ENCODE assay signal across 1 cellular context in the genomic region with DNA sequence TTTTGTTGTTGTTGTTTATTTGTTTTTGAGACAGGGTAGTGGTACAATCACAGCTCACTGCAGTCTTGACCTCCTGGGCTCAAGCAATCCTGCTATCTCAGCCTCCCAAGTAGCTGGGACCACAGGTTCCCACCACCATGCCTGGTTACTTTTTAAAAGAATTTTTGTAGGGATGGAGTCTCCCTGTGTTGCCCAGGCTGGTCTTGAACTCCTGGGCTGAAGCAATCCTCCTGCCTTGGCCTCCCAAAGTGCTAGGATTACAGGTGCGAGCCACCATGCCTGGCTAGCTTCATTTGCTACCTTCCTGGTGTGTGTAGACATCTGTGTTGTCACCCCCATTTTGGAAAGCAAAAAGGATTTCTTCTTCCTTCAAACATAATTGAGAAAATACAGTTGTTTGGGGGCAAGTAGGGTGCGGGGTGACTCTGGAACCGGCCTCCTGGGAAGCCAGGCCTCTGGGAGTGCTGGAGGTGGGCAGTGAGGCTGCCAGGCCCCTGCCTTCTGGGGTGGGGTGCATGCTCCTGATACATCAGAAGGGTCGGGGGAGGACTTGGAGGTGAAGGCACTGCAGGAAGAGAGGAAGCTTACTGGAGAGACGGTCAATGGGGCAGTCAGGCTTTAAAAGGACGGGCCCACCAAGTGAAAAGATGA.
TF ChIP-seq lines count a peak whose summit lies in the region.

No MANE protein-coding gene starts in this region.

TF ChIP-seq in IMR-90, 13 proteins besides CTCF, POLR2A, EP300 and RAD21 (continued from another document):
- TF ChIP-seq, protein P1, sequence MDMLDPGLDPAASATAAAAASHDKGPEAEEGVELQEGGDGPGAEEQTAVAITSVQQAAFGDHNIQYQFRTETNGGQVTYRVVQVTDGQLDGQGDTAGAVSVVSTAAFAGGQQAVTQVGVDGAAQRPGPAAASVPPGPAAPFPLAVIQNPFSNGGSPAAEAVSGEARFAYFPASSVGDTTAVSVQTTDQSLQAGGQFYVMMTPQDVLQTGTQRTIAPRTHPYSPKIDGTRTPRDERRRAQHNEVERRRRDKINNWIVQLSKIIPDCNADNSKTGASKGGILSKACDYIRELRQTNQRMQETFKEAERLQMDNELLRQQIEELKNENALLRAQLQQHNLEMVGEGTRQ (IDR thresholded peaks at IDR 0.05; ENCODE audit: low read depth, low read length), result no peak
- TF ChIP-seq FOS (IDR thresholded peaks at IDR 0.05; ENCODE audit: low read depth, low read length) (no peak), BHLHE40 (IDR thresholded peaks at IDR 0.05; ENCODE audit: low read depth, low read length) (no peak), MXI1 (IDR thresholded peaks at IDR 0.05; ENCODE audit: borderline replicate concordance, low read depth, low read length) (no peak), MAZ (IDR thresholded peaks at IDR 0.05; ENCODE audit: borderline replicate concordance, low read depth, low read length) (no peak), RFX5 (IDR thresholded peaks at IDR 0.05; ENCODE audit: low read depth, low read length) (no peak), RCOR1 (IDR thresholded peaks at IDR 0.05; ENCODE audit: insufficient replicate concordance, low read length) (no peak), NFE2L2 (IDR thresholded peaks at IDR 0.05; ENCODE audit: low read depth, low read length) (no peak), SMC3 (IDR thresholded peaks at IDR 0.05; ENCODE audit: low read depth, low read length) (no peak), MAFK (IDR thresholded peaks at IDR 0.05; ENCODE audit: low read depth, low read length) (no peak), CEBPB (IDR thresholded peaks at IDR 0.05; ENCODE audit: low read depth, low read length) (no peak)
- TF ChIP-seq, protein P2, sequence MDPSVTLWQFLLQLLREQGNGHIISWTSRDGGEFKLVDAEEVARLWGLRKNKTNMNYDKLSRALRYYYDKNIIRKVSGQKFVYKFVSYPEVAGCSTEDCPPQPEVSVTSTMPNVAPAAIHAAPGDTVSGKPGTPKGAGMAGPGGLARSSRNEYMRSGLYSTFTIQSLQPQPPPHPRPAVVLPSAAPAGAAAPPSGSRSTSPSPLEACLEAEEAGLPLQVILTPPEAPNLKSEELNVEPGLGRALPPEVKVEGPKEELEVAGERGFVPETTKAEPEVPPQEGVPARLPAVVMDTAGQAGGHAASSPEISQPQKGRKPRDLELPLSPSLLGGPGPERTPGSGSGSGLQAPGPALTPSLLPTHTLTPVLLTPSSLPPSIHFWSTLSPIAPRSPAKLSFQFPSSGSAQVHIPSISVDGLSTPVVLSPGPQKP (IDR thresholded peaks at IDR 0.05; ENCODE audit: borderline replicate concordance, low read depth, low read length), result no peak
